13 cellular contexts compared by ENCODE assay signal in genomic region chr21:45947296-45947695, GRCh38. TPM values are rescaled to one million over a fixed set of nuclear protein-coding genes. Genes with fewer than 3 reads are reported as not detected.
A peak's percentile ranks its signal among the peaks of the same experiment; 100 is the strongest.
DNase-seq lines count a peak whose midpoint lies in the region; FAIRE-seq and TF ChIP-seq lines count a peak whose summit lies in the region.
"Had no signal": no experiment of that assay in that cellular context is flagged by ENCODE, and none has a peak within 500 bp of the region (broad histone marks: within the 10 kb centered on the region; RNA-seq: fewer than 3 reads in every experiment).

No MANE protein-coding gene starts in this region.

- H3K36me3 ChIP-seq in HEK293 (ENCODE audit: control insufficient read depth in 2 of 2, insufficient read depth in 1 of 2, low read length in 2 of 2) (no peaks in the 10 kb centered on the region), bronchial epithelial cell (ENCODE audit: control insufficient read depth, insufficient read depth, low read length) (no peaks in the 10 kb centered on the region), sigmoid colon (no peaks in the 10 kb centered on the region)

- H3K27ac ChIP-seq in HEK293 (ENCODE audit: extremely low read depth, low read depth, low read length), result no peak overlapping the region
- no peak overlapping the region for H3K27ac ChIP-seq in sigmoid colon

- H3K27me3 ChIP-seq in bronchial epithelial cell (ENCODE audit: control insufficient read depth, insufficient read depth, low read length) (no peaks in the 10 kb centered on the region), sigmoid colon (no peaks in the 10 kb centered on the region)

- peaks cover 9% of the 10 kb centered on the region for H3K4me1 ChIP-seq in HEK293 (ENCODE audit: control insufficient read depth, insufficient read depth, low read length)
- H3K4me1 ChIP-seq in sigmoid colon, result peaks cover 0 to 21% (median 17%) of the 10 kb centered on the region in 4 donors

- H3K4me3 ChIP-seq in HEK293 (ENCODE audit: low read depth, low read length) (no peak overlapping the region), bronchial epithelial cell (ENCODE audit: low read depth, low read length) (no peak overlapping the region), sigmoid colon (no peak overlapping the region)

- 79 to 89% methylated on average over 16 of the region's 16 CpGs for WGBS in sigmoid colon, 2 donors

- no peak for TF ChIP-seq POLR2A in sigmoid colon (IDR thresholded peaks at IDR 0.05)

- peak; percentile 19 for DNase-seq in D721Med (ENCODE audit: insufficient read length, low spot score)
- DNase-seq in bronchial epithelial cell (ENCODE audit: low read depth), result no peak
- peak; percentile 54 for DNase-seq in sigmoid colon
- no peak for DNase-seq in A172 (ENCODE audit: low spot score)
- no peak for DNase-seq in activated gamma-delta T cell (lab: John Stamatoyannopoulos, UW)
- no peak for DNase-seq in foreskin melanocyte
- DNase-seq: Caco-2; CD8-positive, alpha-beta memory T cell; DMS53; GF-D8; IMR-90 had no signal

- CTCF ChIA-PET in HEK293 (lab: Yijun Ruan, JAX), result interaction anchor here (1.2 to 1.7 kb wide), 3 partner anchors 23 to 196 kb away, joined by 4 to 6 read pairs (median 5); no protein-coding TSS in a partner anchor

- no peak for TF ChIP-seq CTCF in D721Med (IDR thresholded peaks at IDR 0.05; ENCODE audit: insufficient read depth, missing control alignments)
- TF ChIP-seq CTCF in HEK293 (tag by site-specific recombination; IDR thresholded peaks at IDR 0.05), result no peak
- no peak for TF ChIP-seq CTCF in bronchial epithelial cell (IDR thresholded peaks at IDR 0.05; ENCODE audit: insufficient read depth, low read length, severe bottlenecking)
- no peak for TF ChIP-seq CTCF in sigmoid colon (IDR thresholded peaks at IDR 0.05)

- H3K9me3 ChIP-seq in HEK293 (ENCODE audit: control insufficient read depth, insufficient read depth, low read depth, low read length), result no peaks in the 10 kb centered on the region
- no peaks in the 10 kb centered on the region for H3K9me3 ChIP-seq in sigmoid colon
- H3K9me3 ChIP-seq: Caco-2 had no signal

- no peak for FAIRE-seq in D721Med (lab: Jason Lieb, UNC)
- FAIRE-seq in bronchial epithelial cell (lab: Jason Lieb, UNC), result peak; percentile 68
- FAIRE-seq: H54 had no signal

- POLR2A ChIA-PET in HEK293 (lab: Yijun Ruan, JAX), result no interaction called here

- intact Hi-C loops in sigmoid colon (cut with DNase I), result no loop called here

- TF ChIP-seq EP300 in sigmoid colon (IDR thresholded peaks at IDR 0.05), result no peak

TF ChIP-seq in HEK293, 187 proteins besides CTCF, POLR2A, EP300 and RAD21:
- no peak for TF ChIP-seq ZNF146 (tag by site-specific recombination; IDR thresholded peaks at IDR 0.05)
- TF ChIP-seq ZNF658 (tag by site-specific recombination; IDR thresholded peaks at IDR 0.05), result no peak
- TF ChIP-seq ZNF843 (tag by site-specific recombination; IDR thresholded peaks at IDR 0.05), result no peak
- peak; percentile 88 for TF ChIP-seq KLF1 (tag by site-specific recombination; IDR thresholded peaks at IDR 0.05)
- TF ChIP-seq ZIC2 (tag by site-specific recombination; IDR thresholded peaks at IDR 0.05), result peak; percentile 77
TF ChIP-seq in HEK293: peak in this region for 2.

RNA-seq across cellular contexts. Expression of gene COL6A1, which starts 34.3 kb away (rescaled TPM):
- total RNA-seq in bronchial epithelial cell (1.9 and 12.9 TPM in 2 replicates), sigmoid colon (1,000 to 10,000 TPM in 2 of 4 donors, 100 to 1,000 TPM in 2; 622 to 1,755 (median 1,184) TPM)
- polyA plus RNA-seq in sigmoid colon, result 100 to 1,000 TPM in 1 of 3 donors, 10 to 100 TPM in 2; 14.3 to 131 (median 28.2) TPM
- 329 and 393 TPM in 2 replicates for total RNA-seq in A172 (2014; rRNA removed; shearing (Covaris generic))

Comparison
In these comparisons a context has a peak if more than half of its experiments do, and no peak if none do; other contexts are left out.
1. DNase-seq: peak in D721Med (single experiment) and sigmoid colon (single experiment); none in bronchial epithelial cell (single experiment), A172 (single experiment), activated gamma-delta T cell (single experiment) and foreskin melanocyte (single experiment).
2. RNA of gene COL6A1, which starts 34.3 kb away (total RNA-seq): 622 to 1,755 TPM in sigmoid colon and 329 to 393 TPM in A172; 1.9 to 12.9 TPM in bronchial epithelial cell; every median in the first group is over 10 times any median in the second.